Comparison of ENCODE assay signal across 8 cellular contexts in genomic region chr19:12793290-12794195, GRCh38. TPM values are rescaled to one million over a fixed set of nuclear protein-coding genes. Genes with fewer than 3 reads are reported as not detected.
DNase-seq lines count a peak whose midpoint lies in the region; ATAC-seq and TF ChIP-seq lines count a peak whose summit lies in the region.

No MANE protein-coding gene starts in this region.

- H3K4me1 Mint-ChIP-seq in activated CD4-positive, alpha-beta memory T cell treated with anti-CD3 and anti-CD28 coated beads for 36 hours (ENCODE audit: low read depth), result peaks cover 24% of the 10 kb centered on the region

- ATAC-seq in GM18517 (IDR thresholded peaks at IDR 0.05; ENCODE audit: unreplicated experiment), result peak; percentile 31
- ATAC-seq in HG03439 (IDR thresholded peaks at IDR 0.05; ENCODE audit: unreplicated experiment), result peak; percentile 25

- 0% methylated on average over 20 to 63 of the region's 81 CpGs for WGBS in lower leg skin, 2 donors

- H3K4me3 Mint-ChIP-seq in activated CD4-positive, alpha-beta memory T cell treated with anti-CD3 and anti-CD28 coated beads for 36 hours, result peak overlapping the region; percentile 94

- CTCF ChIA-PET in activated CD4-positive, alpha-beta memory T cell treated with anti-CD3 and anti-CD28 coated beads for 36 hours (lab: Charles Lee), result interaction anchor here (0.6 to 18.0 kb wide), 6 partner anchors 11 to 60 kb away, joined by 3 to 636 read pairs (median 4); partner anchors contain the start of genes GET3, HOOK2 and TRIR

- H3K27ac Mint-ChIP-seq in activated CD4-positive, alpha-beta memory T cell treated with anti-CD3 and anti-CD28 coated beads for 36 hours, result peak overlapping the region; percentile 99

- intact Hi-C loops in activated CD4-positive, alpha-beta memory T cell treated with anti-CD3 and anti-CD28 coated beads for 36 hours (cut with micrococcal nuclease), result loop anchor here (5.0 kb wide), 5 partner anchors 71 to 1054 kb away; partner anchors contain the start of genes IER2, STX10, TNPO2 and ZNF490
- intact Hi-C loops in lower leg skin (cut with DNase I; ENCODE audit: low total_unique reads), result loop anchor here (2.0 kb wide), 1 partner anchor 17 kb away; no protein-coding TSS in a partner anchor

- H3K36me3 Mint-ChIP-seq in activated CD4-positive, alpha-beta memory T cell treated with anti-CD3 and anti-CD28 coated beads for 36 hours, result peaks cover 32% of the 10 kb centered on the region

- no peaks in the 10 kb centered on the region for H3K9me3 Mint-ChIP-seq in activated CD4-positive, alpha-beta memory T cell treated with anti-CD3 and anti-CD28 coated beads for 36 hours

- peak overlapping the region; percentile 85 for H3K4me3 ChIP-seq in lower leg skin (ENCODE audit: low read depth, poor library complexity, severe bottlenecking)

- DNase-seq in 8988T, result peak; percentile 92
- DNase-seq in NCI-H69 (lab: John Stamatoyannopoulos, UW), result peak; percentile 96
- peak; percentile 95 for DNase-seq in activated CD4-positive, alpha-beta memory T cell treated with anti-CD3 and anti-CD28 coated beads for 36 hours
- peak; percentile 88 to 95 for DNase-seq in dermis microvascular lymphatic vessel endothelial cell (ENCODE audit: low read depth in 2 of 2)
- peak; percentile 92 to 99 for DNase-seq in lower leg skin (ENCODE audit: low spot score in 2 of 2)
- peak; percentile 95 for DNase-seq in stimulated activated CD4-positive, alpha-beta T cell treated with anti-CD3 and anti-CD28 coated beads, Interleukin-4, amount 100 ng/mL, for 4 hours

- TF ChIP-seq POLR2A in lower leg skin (IDR thresholded peaks at IDR 0.05), result no peak

- POLR2A ChIA-PET in activated CD4-positive, alpha-beta memory T cell treated with anti-CD3 and anti-CD28 coated beads for 36 hours (lab: Charles Lee), result interaction anchor here (0.7 to 5.5 kb wide), 11 partner anchors 8 to 361 kb away, joined by 3 to 89 read pairs (median 17); partner anchors contain the start of genes PRDX2, RNASEH2A, THSD8 and TNPO2

- no peaks in the 10 kb centered on the region for H3K27me3 Mint-ChIP-seq in activated CD4-positive, alpha-beta memory T cell treated with anti-CD3 and anti-CD28 coated beads for 36 hours

- TF ChIP-seq CTCF in lower leg skin (IDR thresholded peaks at IDR 0.05), result no peak

RNA-seq across cellular contexts. Expression of gene JUNB, which starts 2.3 kb away (rescaled TPM):
- total RNA-seq in activated CD4-positive, alpha-beta memory T cell treated with anti-CD3 and anti-CD28 coated beads for 36 hours, result 100 to 1,000 TPM; 409 to 411 TPM
- total RNA-seq in dermis microvascular lymphatic vessel endothelial cell, result 71.4 and 164 TPM in 2 replicates
- 1,000 to 10,000 TPM in 1 of 4 donors, 100 to 1,000 TPM in 3; 608 to 1,091 (median 870) TPM for total RNA-seq in lower leg skin

RNA-seq across cellular contexts. Expression of gene PRDX2, which starts 8.1 kb away (rescaled TPM):
- 100 to 1,000 TPM; 253 to 258 TPM for total RNA-seq in activated CD4-positive, alpha-beta memory T cell treated with anti-CD3 and anti-CD28 coated beads for 36 hours
- 199 and 256 TPM in 2 replicates for total RNA-seq in dermis microvascular lymphatic vessel endothelial cell
- total RNA-seq in lower leg skin, result 100 to 1,000 TPM; 266 to 459 (median 327) TPM

RNA-seq across cellular contexts. Expression of gene THSD8, which starts 8.3 kb away (rescaled TPM):
- total RNA-seq in activated CD4-positive, alpha-beta memory T cell treated with anti-CD3 and anti-CD28 coated beads for 36 hours, result 10 to 100 TPM; 42.4 to 44.6 TPM
- total RNA-seq in dermis microvascular lymphatic vessel endothelial cell (not detected in 2 replicates), lower leg skin (1 to 10 TPM in 1 of 4 donors, not detected in 3; 1.6 TPM)

RNA-seq across cellular contexts. Expression of gene RNASEH2A, which starts 12.8 kb away (rescaled TPM):
- 10 to 100 TPM; 61.9 to 66.8 TPM for total RNA-seq in activated CD4-positive, alpha-beta memory T cell treated with anti-CD3 and anti-CD28 coated beads for 36 hours
- total RNA-seq in dermis microvascular lymphatic vessel endothelial cell, result 15.0 and 16.6 TPM in 2 replicates
- total RNA-seq in lower leg skin, result 1 to 10 TPM; 3.3 to 7.8 (median 5.9) TPM

RNA-seq across cellular contexts. Expression of gene HOOK2, which starts 18.2 kb away (rescaled TPM):
- 10 to 100 TPM; 20.2 to 22.2 TPM for total RNA-seq in activated CD4-positive, alpha-beta memory T cell treated with anti-CD3 and anti-CD28 coated beads for 36 hours
- total RNA-seq in dermis microvascular lymphatic vessel endothelial cell (6.2 and 12.0 TPM in 2 replicates), lower leg skin (100 to 1,000 TPM in 1 of 4 donors, 10 to 100 TPM in 3; 49.9 to 122 (median 65.8) TPM)

Comparison
In these comparisons a context has a peak if more than half of its experiments do, and no peak if none do; other contexts are left out.
1. Peak in every context shown above with its lines: DNase-seq, ATAC-seq and H3K4me3 ChIP-seq.
2. RNA of gene THSD8, which starts 8.3 kb away (total RNA-seq): 42.4 to 44.6 TPM in activated CD4-positive, alpha-beta memory T cell treated with anti-CD3 and anti-CD28 coated beads for 36 hours; 1.6 TPM in lower leg skin and not detected in dermis microvascular lymphatic vessel endothelial cell; every median in the first group is over 10 times any median in the second.